In genomic region chr11:33125025-33125424, GRCh38 we compare ENCODE assay signal across 32 cellular contexts.
"Had no signal": no experiment of that assay in that cellular context is flagged by ENCODE, and none has a peak within 500 bp of the region (broad histone marks: within the 10 kb centered on the region; RNA-seq: fewer than 3 reads in every experiment).

No MANE protein-coding gene starts in this region.

- H3K4me1 Mint-ChIP-seq: endodermal cell had no signal

- H3K36me3 ChIP-seq: colonic mucosa, WERI-Rb-1 had no signal

- H3K27me3 ChIP-seq: brain microvascular endothelial cell, colonic mucosa had no signal

- H3K4me1 ChIP-seq: colonic mucosa had no signal

- H3K9me3 ChIP-seq: colonic mucosa had no signal

- H3K4me3 ChIP-seq: colonic mucosa had no signal

- H3K9me3 Mint-ChIP-seq: activated CD4-positive, alpha-beta memory T cell treated with anti-CD3 and anti-CD28 coated beads for 36 hours; activated CD4-positive, alpha-beta T cell treated with anti-CD3 and anti-CD28 coated beads, Interleukin-2, amount 10 ng/mL, durations not matched to agents 24 days and 14 days; activated naive CD4-positive, alpha-beta T cell treated with anti-CD3 and anti-CD28 coated beads for 36 hours; activated T-helper 1 cell treated with anti-CD3 and anti-CD28 coated beads, Interleukin-12 subunit alpha, Interleukin-12 subunit beta, Interleukin-2, Interleukin-4 antibody, amounts not matched to agents 30 ng/mL and 10 ng/mL and 1 ng/mL, durations not matched to agents 14 hours and 24 hours and 36 hours; activated T-helper 2 cell treated with anti-CD3 and anti-CD28 coated beads, Interferon-gamma antibody, Interleukin-2, Interleukin-4, amounts not matched to agents 10 μg/mL and 5 μg/mL and 100 μg/mL, durations not matched to agents 14 hours and 24 hours and 36 hours; endodermal cell; T-helper 2 cell treated with Interferon-gamma antibody and Interleukin-4, amounts not matched to agents 5 μg/mL and 100 μg/mL, for 36 hours had no signal

- H3K27ac ChIP-seq: brain microvascular endothelial cell, colonic mucosa, WERI-Rb-1 had no signal

- H3K27ac Mint-ChIP-seq: activated CD4-positive, alpha-beta memory T cell treated with anti-CD3 and anti-CD28 coated beads for 36 hours; activated CD4-positive, alpha-beta T cell treated with anti-CD3 and anti-CD28 coated beads for 36 hours; activated CD4-positive, alpha-beta T cell treated with anti-CD3 and anti-CD28 coated beads, Interleukin-2, amount 10 ng/mL, durations not matched to agents 24 days and 14 days; activated CD8-positive, alpha-beta memory T cell treated with anti-CD3 and anti-CD28 coated beads, Interleukin-2, amount 10 ng/mL, durations not matched to agents 7 days and 5 days; activated CD8-positive, alpha-beta T cell treated with anti-CD3 and anti-CD28 coated beads, Interleukin-2, amount 10 ng/mL, durations not matched to agents 7 days and 5 days; activated naive CD4-positive, alpha-beta T cell treated with anti-CD3 and anti-CD28 coated beads for 36 hours; activated naive CD8-positive, alpha-beta T cell; activated T-helper 1 cell treated with anti-CD3 and anti-CD28 coated beads, Interleukin-12 subunit alpha, Interleukin-12 subunit beta, Interleukin-2, Interleukin-4 antibody, amounts not matched to agents 30 ng/mL and 10 ng/mL and 1 ng/mL, durations not matched to agents 14 hours and 24 hours and 36 hours; activated T-helper 2 cell treated with anti-CD3 and anti-CD28 coated beads, Interferon-gamma antibody, Interleukin-2, Interleukin-4, amounts not matched to agents 10 μg/mL and 5 μg/mL and 100 μg/mL, durations not matched to agents 14 hours and 24 hours and 36 hours; endodermal cell; T-helper 17 cell; T-helper 2 cell treated with Interferon-gamma antibody and Interleukin-4, amounts not matched to agents 5 μg/mL and 100 μg/mL, for 36 hours had no signal

- H3K27me3 Mint-ChIP-seq: activated CD4-positive, alpha-beta memory T cell treated with anti-CD3 and anti-CD28 coated beads for 36 hours; activated CD4-positive, alpha-beta T cell treated with anti-CD3 and anti-CD28 coated beads for 36 hours; activated CD4-positive, alpha-beta T cell treated with anti-CD3 and anti-CD28 coated beads, Interleukin-2, amount 10 ng/mL, durations not matched to agents 24 days and 14 days; activated CD8-positive, alpha-beta memory T cell treated with anti-CD3 and anti-CD28 coated beads, Interleukin-2, amount 10 ng/mL, durations not matched to agents 7 days and 5 days; activated naive CD8-positive, alpha-beta T cell; T-helper 17 cell had no signal

- ATAC-seq: activated CD4-positive, alpha-beta T cell treated with anti-CD3 and anti-CD28 coated beads for 36 hours; activated CD8-positive, alpha-beta memory T cell treated with anti-CD3 and anti-CD28 coated beads, Interleukin-2, amount 10 ng/mL, durations not matched to agents 7 days and 5 days; activated CD8-positive, alpha-beta T cell treated with anti-CD3 and anti-CD28 coated beads, Interleukin-2, amount 10 ng/mL, durations not matched to agents 7 days and 5 days; esophagus mucosa; T-helper 17 cell had no signal

- H3K4me3 Mint-ChIP-seq: activated CD4-positive, alpha-beta memory T cell treated with anti-CD3 and anti-CD28 coated beads for 36 hours; activated CD4-positive, alpha-beta T cell treated with anti-CD3 and anti-CD28 coated beads for 36 hours; activated CD4-positive, alpha-beta T cell treated with anti-CD3 and anti-CD28 coated beads, Interleukin-2, amount 10 ng/mL, durations not matched to agents 24 days and 14 days; activated CD8-positive, alpha-beta memory T cell treated with anti-CD3 and anti-CD28 coated beads, Interleukin-2, amount 10 ng/mL, durations not matched to agents 7 days and 5 days; activated CD8-positive, alpha-beta T cell treated with anti-CD3 and anti-CD28 coated beads, Interleukin-2, amount 10 ng/mL, durations not matched to agents 7 days and 5 days; activated naive CD4-positive, alpha-beta T cell treated with anti-CD3 and anti-CD28 coated beads for 36 hours; activated naive CD8-positive, alpha-beta T cell; activated T-helper 1 cell treated with anti-CD3 and anti-CD28 coated beads, Interleukin-12 subunit alpha, Interleukin-12 subunit beta, Interleukin-2, Interleukin-4 antibody, amounts not matched to agents 30 ng/mL and 10 ng/mL and 1 ng/mL, durations not matched to agents 14 hours and 24 hours and 36 hours; endodermal cell; T-helper 17 cell; T-helper 2 cell treated with Interferon-gamma antibody and Interleukin-4, amounts not matched to agents 5 μg/mL and 100 μg/mL, for 36 hours had no signal

- FAIRE-seq: bronchial epithelial cell, frontal cortex had no signal

- DNase-seq: activated CD4-positive, alpha-beta memory T cell treated with anti-CD3 and anti-CD28 coated beads for 36 hours; activated CD4-positive, alpha-beta T cell treated with anti-CD3 and anti-CD28 coated beads for 36 hours; activated CD4-positive, alpha-beta T cell treated with anti-CD3 and anti-CD28 coated beads, Interleukin-2, amount 10 ng/mL, durations not matched to agents 24 days and 14 days; activated CD4-positive, CD25-positive, alpha-beta regulatory T cell; activated CD4-positive, CD25-positive, alpha-beta regulatory T cell treated with anti-CD3 and anti-CD28 coated beads, Interleukin-2, amount 50 U/mL, for 72 hours; activated CD8-positive, alpha-beta memory T cell treated with anti-CD3 and anti-CD28 coated beads, Interleukin-2, amount 10 ng/mL, durations not matched to agents 7 days and 5 days; activated CD8-positive, alpha-beta memory T cell treated with anti-CD3 and anti-CD28 coated beads, Interleukin-2, amount 50 U/mL, for 4 hours; activated CD8-positive, alpha-beta T cell treated with anti-CD3 and anti-CD28 coated beads, Interleukin-2, amount 10 ng/mL, durations not matched to agents 7 days and 5 days; activated effector memory CD4-positive, alpha-beta T cell treated with anti-CD3 and anti-CD28 coated beads, Interleukin-2, amount 50 U/mL, for 16 hours; activated naive CD4-positive, alpha-beta T cell treated with anti-CD3 and anti-CD28 coated beads for 36 hours; activated T-cell treated with anti-CD3 and anti-CD28 coated beads, Interleukin-2, amount 50 U/mL, for 1 hour; activated T-cell treated with anti-CD3 and anti-CD28 coated beads, Interleukin-2, amount 50 U/mL, for 48 hours; amniotic stem cell; anterior cingulate cortex; brain microvascular endothelial cell; cerebellar nuclear complex; colonic mucosa; effector CD8-positive, alpha-beta T cell; endodermal cell; foreskin fibroblast; head of caudate nucleus; T-helper 1 cell; T-helper 17 cell; T1000; WERI-Rb-1 had no signal
